ENCODE assay signal across 33 cellular contexts in genomic region chrX:5650904-5651303, GRCh38.
DNase-seq lines count a peak whose midpoint lies in the region; ATAC-seq, FAIRE-seq and TF ChIP-seq lines count a peak whose summit lies in the region.
"Had no signal": no experiment of that assay in that cellular context is flagged by ENCODE, and none has a peak within 500 bp of the region (broad histone marks: within the 10 kb centered on the region; RNA-seq: fewer than 3 reads in every experiment).

No MANE protein-coding gene starts in this region.

- H3K56ac ChIP-seq in H1 (replicated peaks; ENCODE audit: insufficient read length, low read depth, low read length) = no peak overlapping the region

- CTCF ChIA-PET in H1 (lab: Charles Lee; ENCODE audit: partially characterized antibody) = no interaction called here

- H3K23me2 ChIP-seq in H1 (ENCODE audit: low read depth, low read length) = peaks cover 2% of the 10 kb centered on the region; the same call in 1 of the 2 replicates

- peak; percentile 96 for FAIRE-seq in H1 (lab: Jason Lieb, UNC)
- FAIRE-seq: endometrium had no signal

- H3K9ac ChIP-seq in HUES6 (ENCODE audit: low read length) = peak overlapping the region; percentile 29
- H3K9ac ChIP-seq in H1 (replicated peaks in 1 of 4; ENCODE audit: extremely low read depth in 1 of 4, low read depth in 3 of 4, low read length in 3 of 4) = no peak overlapping the region
- H3K9ac ChIP-seq: SK-N-SH had no signal

- TF ChIP-seq POLR2A in H1 (IDR thresholded peaks at IDR 0.05; ENCODE audit: control extremely low read depth in 1 of 2, low read depth in 2 of 2, low read length in 2 of 2) (no peak), gastrocnemius medialis (IDR thresholded peaks at IDR 0.05) (no peak)

- TF ChIP-seq EP300 in H1 (IDR thresholded peaks at IDR 0.05; ENCODE audit: borderline replicate concordance in 1 of 2, low read depth in 2 of 2, low read length in 2 of 2) = no peak

- TF ChIP-seq RAD21 in H1 (IDR thresholded peaks at IDR 0.05 in 1 of 2, conservative IDR thresholded peaks at IDR 0.05 in 1 of 2; ENCODE audit: low read depth in 2 of 2, low read length in 2 of 2) = no peak

- ATAC-seq in GM19351 (IDR thresholded peaks at IDR 0.05; ENCODE audit: unreplicated experiment) (peak; percentile 26), T-helper 17 cell (no peak), gastrocnemius medialis (no peak)
- no peak for ATAC-seq in effector memory CD8-positive, alpha-beta T cell (replicated peaks)
- ATAC-seq: body of pancreas; CD8-positive, alpha-beta T cell; foreskin keratinocyte; heart left ventricle; left cardiac atrium; PC-3 had no signal

- no peak overlapping the region for H2BK5ac ChIP-seq in H1 (ENCODE audit: low read depth, low read length)

- H3K4me1 ChIP-seq in HUES6 (ENCODE audit: control insufficient read depth, insufficient read depth, low read length) (peaks cover 44% of the 10 kb centered on the region), H1 (replicated peaks in 1 of 4; ENCODE audit: control insufficient read depth in 3 of 4, insufficient read depth in 4 of 4, low read length in 3 of 4) (peaks cover 0 to 15% (median 1%) of the 10 kb centered on the region in 4 experiments; a peak in 2 of 7 replicates), gastrocnemius medialis (no peaks in the 10 kb centered on the region)
- H3K4me1 ChIP-seq: body of pancreas, esophagus squamous epithelium, foreskin keratinocyte, HAP-1, heart left ventricle, tibial nerve had no signal

- H2BK20ac ChIP-seq in H1 (ENCODE audit: low read length) = no peak overlapping the region

- H3K4me3 Mint-ChIP-seq in effector memory CD8-positive, alpha-beta T cell = no peak overlapping the region
- H3K4me3 Mint-ChIP-seq in T-helper 17 cell = no peak overlapping the region
- H3K4me3 Mint-ChIP-seq: activated CD4-positive, alpha-beta memory T cell treated with anti-CD3 and anti-CD28 coated beads, Interleukin-2, amount 10 ng/mL, durations not matched to agents 7 days and 5 days; activated T-helper 1 cell treated with anti-CD3 and anti-CD28 coated beads, Interleukin-12 subunit alpha, Interleukin-12 subunit beta, Interleukin-2, Interleukin-4 antibody, amounts not matched to agents 30 ng/mL and 10 ng/mL and 1 ng/mL, durations not matched to agents 14 hours and 24 hours and 36 hours; B cell; CD8-positive, alpha-beta T cell; central memory CD8-positive, alpha-beta T cell; nephron; T-helper 1 cell treated with Interleukin-12 subunit alpha and Interleukin-12 subunit beta and Interleukin-4 antibody, amounts not matched to agents 30 μg/mL and 1 μg/mL, for 36 hours had no signal

- H3K79me1 ChIP-seq in H1 (ENCODE audit: low read depth, low read length) = no peaks in the 10 kb centered on the region

- no peaks in the 10 kb centered on the region for H3K4me1 Mint-ChIP-seq in effector memory CD8-positive, alpha-beta T cell (ENCODE audit: low read depth in 2 of 2)
- H3K4me1 Mint-ChIP-seq in T-helper 17 cell = no peaks in the 10 kb centered on the region
- H3K4me1 Mint-ChIP-seq: activated CD4-positive, alpha-beta memory T cell treated with anti-CD3 and anti-CD28 coated beads, Interleukin-2, amount 10 ng/mL, durations not matched to agents 7 days and 5 days; central memory CD8-positive, alpha-beta T cell; nephron had no signal

- H3K27me3 Mint-ChIP-seq in effector memory CD8-positive, alpha-beta T cell = no peaks in the 10 kb centered on the region
- H3K27me3 Mint-ChIP-seq in T-helper 17 cell = no peaks in the 10 kb centered on the region
- H3K27me3 Mint-ChIP-seq: activated CD4-positive, alpha-beta memory T cell treated with anti-CD3 and anti-CD28 coated beads, Interleukin-2, amount 10 ng/mL, durations not matched to agents 7 days and 5 days; B cell; central memory CD8-positive, alpha-beta T cell had no signal

- H3K18ac ChIP-seq in H1 (ENCODE audit: extremely low read depth, low read length) = 0 out of 2 replicates have a peak overlapping the region, but pooled peaks have one; percentile 6

- H3K27ac ChIP-seq in HUES6 (ENCODE audit: low read depth, low read length) (peak overlapping the region; percentile 87), H1 (ENCODE audit: low read depth, low read length) (peak overlapping the region; percentile 52; the same call in 1 of the 2 replicates), dorsolateral prefrontal cortex (no peak overlapping the region), gastrocnemius medialis (no peak overlapping the region)
- H3K27ac ChIP-seq: body of pancreas, esophagus squamous epithelium, foreskin keratinocyte, heart left ventricle, tibial nerve had no signal

- H2BK120ac ChIP-seq in H1 (replicated peaks; ENCODE audit: low read depth, low read length) = no peak overlapping the region

- no peak overlapping the region for H3K14ac ChIP-seq in H1 (ENCODE audit: insufficient read length)

- H3K36me3 ChIP-seq in HUES6 (ENCODE audit: control insufficient read depth, insufficient read depth, low read length) = peaks cover 3% of the 10 kb centered on the region; the same call in 1 of the 2 replicates
- no peaks in the 10 kb centered on the region for H3K36me3 ChIP-seq in H1 (ENCODE audit: control insufficient read depth in 2 of 4, insufficient read depth in 4 of 4, low read length in 3 of 4)
- H3K36me3 ChIP-seq in gastrocnemius medialis = no peaks in the 10 kb centered on the region
- H3K36me3 ChIP-seq: esophagus squamous epithelium, HAP-1, heart left ventricle, tibial nerve had no signal

- H2AFZ ChIP-seq in H1 (ENCODE audit: low read length) = no peak overlapping the region

- H3K4me3 ChIP-seq in GM12865 (ENCODE audit: low read depth, low read length) (no peak overlapping the region), HUES6 (ENCODE audit: low read depth, low read length) (peak overlapping the region; percentile 31; the same call in 1 of the 2 replicates), H1 (ENCODE audit: extremely low read depth in 1 of 4, insufficient read depth in 2 of 4, low read depth in 3 of 4, low read length in 4 of 4) (no peak overlapping the region), dorsolateral prefrontal cortex (no peak overlapping the region), gastrocnemius medialis (no peak overlapping the region)
- H3K4me3 ChIP-seq: body of pancreas, esophagus squamous epithelium, HAP-1, heart left ventricle, tibial nerve had no signal

- H3K4ac ChIP-seq in H1 (replicated peaks; ENCODE audit: insufficient read length, low read depth, low read length) = no peak overlapping the region

- no peaks in the 10 kb centered on the region for H3K36me3 Mint-ChIP-seq in effector memory CD8-positive, alpha-beta T cell (ENCODE audit: insufficient read depth)
- H3K36me3 Mint-ChIP-seq in T-helper 17 cell (ENCODE audit: low read depth) = no peaks in the 10 kb centered on the region
- H3K36me3 Mint-ChIP-seq: CD8-positive, alpha-beta T cell had no signal

- WGBS in H1 (ENCODE audit: extremely low coverage in 1 of 2, insufficient coverage in 1 of 2, insufficient read length in 1 of 2, insufficient replicate concordance in 2 of 2, low coverage in 1 of 2, low lambda C conversion rate in 2 of 2, missing lambda C conversion rate in 1 of 2), 2 experiments = 62% methylated on average over 3 of the region's 3 CpGs; no CpG with 5 or more reads in 1 of the 2 experiments

- no peak overlapping the region for H2BK12ac ChIP-seq in H1 (ENCODE audit: low read depth, low read length)

- H3K23ac ChIP-seq in H1 (ENCODE audit: insufficient read length) = no peak overlapping the region

- no peak overlapping the region for H4K8ac ChIP-seq in H1 (ENCODE audit: extremely low read depth, insufficient read depth, low read length)

- no peak overlapping the region for H4K5ac ChIP-seq in H1 (ENCODE audit: insufficient read length, low read depth, low read length)

- peak; percentile 68 for DNase-seq in GM12865 (ENCODE audit: low read depth)
- no peak for DNase-seq in H1 (ENCODE audit: low read depth in 1 of 2, low spot score in 2 of 2)
- no peak for DNase-seq in effector memory CD8-positive, alpha-beta T cell
- DNase-seq in dorsolateral prefrontal cortex = no peak
- DNase-seq in T-helper 17 cell = no peak
- DNase-seq in gastrocnemius medialis = no peak
- DNase-seq: activated CD4-positive, alpha-beta memory T cell treated with anti-CD3 and anti-CD28 coated beads, Interleukin-2, amount 10 ng/mL, durations not matched to agents 7 days and 5 days; activated CD8-positive, alpha-beta memory T cell treated with anti-CD3 and anti-CD28 coated beads, Interleukin-2, amount 50 U/mL, for 4 hours; activated naive CD4-positive, alpha-beta T cell treated with Interleukin-2 at 50 U/mL for 16 hours; body of pancreas; CD8-positive, alpha-beta T cell; esophagus squamous epithelium; foreskin keratinocyte; heart left ventricle; left cardiac atrium; NCI-H1105; NCI-H187 treated with DMSO at 0.1 percent for 48 hours; NCI-H2171 treated with DMSO at 0.1 percent for 48 hours; NCI-H524 treated with DMSO at 0.1 percent for 48 hours; NK-92 treated with Interleukin-12 subunit alpha and Interleukin-12 subunit beta, amount 100 ng/mL, for 24 hours; PC-3; SK-N-SH; stimulated activated CD4-positive, alpha-beta T cell treated with anti-CD3 and anti-CD28 coated beads, Interleukin-4, amount 100 ng/mL, for 1 hour had no signal

- TF ChIP-seq CTCF in GM12865 (IDR thresholded peaks at IDR 0.05; ENCODE audit: insufficient read depth, low read depth, low read length, missing control alignments) (no peak), H1 (IDR thresholded peaks at IDR 0.05; ENCODE audit: control extremely low read depth in 1 of 3, insufficient read depth in 1 of 3, low read depth in 1 of 3, low read length in 3 of 3) (no peak), dorsolateral prefrontal cortex (IDR thresholded peaks at IDR 0.05 in 54 of 56, conservative IDR thresholded peaks at IDR 0.05 in 2 of 56; ENCODE audit: low read depth in 1 of 56, partially characterized antibody in 56 of 56) (no peak), gastrocnemius medialis (IDR thresholded peaks at IDR 0.05 in 4 of 5, conservative IDR thresholded peaks at IDR 0.05 in 1 of 5) (no peak)

- H4K20me1 ChIP-seq in H1 (replicated peaks in 1 of 2; ENCODE audit: control insufficient read depth in 1 of 2, insufficient read depth in 2 of 2, low read length in 2 of 2) = no peaks in the 10 kb centered on the region

- H3K79me2 ChIP-seq in H1 (ENCODE audit: control insufficient read depth in 1 of 2, insufficient read depth in 2 of 2, low read length in 2 of 2) = no peaks in the 10 kb centered on the region

- H2BK15ac ChIP-seq in H1 (ENCODE audit: low read length) = no peak overlapping the region

- in situ Hi-C loops in gastrocnemius medialis (cut with MboI; ENCODE audit: low sequenced_read_pairs in 4 of 4) = no loop called here

- H3K9me3 Mint-ChIP-seq in effector memory CD8-positive, alpha-beta T cell = peaks cover 6 to 9% of the 10 kb centered on the region in 2 donors

- no peak overlapping the region for H4K91ac ChIP-seq in H1 (replicated peaks; ENCODE audit: insufficient read length, low read length)

- POLR2A ChIA-PET in H1 (lab: Charles Lee; ENCODE audit: partially characterized antibody) = interaction anchor here (0.5 kb wide), 1 partner anchor 66 kb away, joined by 3 read pairs; no protein-coding TSS in a partner anchor

- intact Hi-C loops in dorsolateral prefrontal cortex (cut with DNase I) (no loop called here), gastrocnemius medialis (cut with DNase I; ENCODE audit: low total_unique reads) (no loop called here)

- H3K27me3 ChIP-seq in HUES6 (ENCODE audit: control insufficient read depth, insufficient read depth, low read length) (no peaks in the 10 kb centered on the region), H1 (replicated peaks in 1 of 4; ENCODE audit: control insufficient read depth in 3 of 4, extremely low read depth in 1 of 4, insufficient read depth in 3 of 4, low read length in 3 of 4) (no peaks in the 10 kb centered on the region), dorsolateral prefrontal cortex (peaks cover 0 to 33% (median 0%) of the 10 kb centered on the region in 45 donors), gastrocnemius medialis (no peaks in the 10 kb centered on the region)
- H3K27me3 ChIP-seq: body of pancreas, esophagus squamous epithelium, foreskin keratinocyte, heart left ventricle, tibial nerve had no signal

- H3K4me2 ChIP-seq in H1 (ENCODE audit: insufficient read depth in 1 of 2, low read depth in 2 of 2, low read length in 2 of 2) = peak overlapping the region in 1 of 2 experiments; percentile 10; a peak in 2 of 4 replicates
- H3K4me2 ChIP-seq: SK-N-SH had no signal

- peaks cover 15% of the 10 kb centered on the region for H3K9me3 ChIP-seq in HUES6 (ENCODE audit: control insufficient read depth, insufficient read depth, low read depth, low read length)
- H3K9me3 ChIP-seq in H1 (ENCODE audit: insufficient read depth in 2 of 2, low read depth in 1 of 2, low read length in 1 of 2) = peaks cover 0 to 2% of the 10 kb centered on the region in 2 experiments; a peak in 1 of 4 replicates
- no peaks in the 10 kb centered on the region for H3K9me3 ChIP-seq in T-helper 17 cell (ENCODE audit: control insufficient read depth, low read length, poor library complexity, severe bottlenecking)
- no peaks in the 10 kb centered on the region for H3K9me3 ChIP-seq in gastrocnemius medialis
- H3K9me3 ChIP-seq: body of pancreas, HAP-1, SK-N-SH had no signal

- H2AK5ac ChIP-seq in H1 (ENCODE audit: low read depth, low read length) = no peak overlapping the region

- H3K27ac Mint-ChIP-seq in effector memory CD8-positive, alpha-beta T cell = no peak overlapping the region
- H3K27ac Mint-ChIP-seq in T-helper 17 cell = no peak overlapping the region
- H3K27ac Mint-ChIP-seq: activated CD4-positive, alpha-beta memory T cell treated with anti-CD3 and anti-CD28 coated beads, Interleukin-2, amount 10 ng/mL, durations not matched to agents 7 days and 5 days; activated T-helper 1 cell treated with anti-CD3 and anti-CD28 coated beads, Interleukin-12 subunit alpha, Interleukin-12 subunit beta, Interleukin-2, Interleukin-4 antibody, amounts not matched to agents 30 ng/mL and 10 ng/mL and 1 ng/mL, durations not matched to agents 14 hours and 24 hours and 36 hours; B cell; CD8-positive, alpha-beta T cell; nephron; T-helper 1 cell treated with Interleukin-12 subunit alpha and Interleukin-12 subunit beta and Interleukin-4 antibody, amounts not matched to agents 30 μg/mL and 1 μg/mL, for 36 hours had no signal

Comparison
In these comparisons a context has a peak if more than half of its experiments do, and no peak if none do; other contexts are left out.
1. H3K27ac ChIP-seq: peak in HUES6 (single experiment) and H1 (single experiment); none in dorsolateral prefrontal cortex (0 of 59) and gastrocnemius medialis (0 of 4).